1 cellular context compared by ENCODE assay signal in genomic region chr15:83299462-83299861, GRCh38.
TF ChIP-seq lines count a peak whose summit lies in the region.

No MANE protein-coding gene starts in this region.

TF ChIP-seq in GM23338, 12 proteins besides CTCF, POLR2A, EP300 and RAD21 (continued from another document):
- no peak for TF ChIP-seq ZNF462 (CRISPR knock-in tag; IDR thresholded peaks at IDR 0.05)
- no peak for TF ChIP-seq ZNF114 (CRISPR knock-in tag; IDR thresholded peaks at IDR 0.05)
- no peak for TF ChIP-seq ETS1 (IDR thresholded peaks at IDR 0.05)
- TF ChIP-seq POLR2AphosphoS5 (IDR thresholded peaks at IDR 0.05; ENCODE audit: low read depth) = no peak
TF ChIP-seq in GM23338: peak in this region for 0.
